ENCODE assay signal across 9 cellular contexts in genomic region chr1:183742367-183742766, GRCh38.
"Had no signal": no experiment of that assay in that cellular context is flagged by ENCODE, and none has a peak within 500 bp of the region (broad histone marks: within the 10 kb centered on the region; RNA-seq: fewer than 3 reads in every experiment).

No MANE protein-coding gene starts in this region.

- H2AFZ ChIP-seq: GM23248 had no signal

- H3K4me3 ChIP-seq: GM23248, HAP-1, K562 had no signal

- FAIRE-seq: K562 had no signal

- H3K9me3 ChIP-seq: HAP-1 had no signal

- H3K4me1 ChIP-seq: HAP-1 had no signal

- DNase-seq: GM23248, GOT3, H7, IMR-90, KG1 had no signal

- ATAC-seq: HCT116, K562 had no signal

- H3K36me3 ChIP-seq: HAP-1 had no signal

- H3K9ac ChIP-seq: GM23248 had no signal

- H3K27ac ChIP-seq: GM23248, HL-60 had no signal
